20 cellular contexts compared by ENCODE assay signal in genomic region chr1:201925301-201925567, GRCh38. TPM values are rescaled to one million over a fixed set of nuclear protein-coding genes. Genes with fewer than 3 reads are reported as not detected.
DNase-seq lines count a peak whose midpoint lies in the region; ATAC-seq and TF ChIP-seq lines count a peak whose summit lies in the region.
"Had no signal": no experiment of that assay in that cellular context is flagged by ENCODE, and none has a peak within 500 bp of the region (broad histone marks: within the 10 kb centered on the region; RNA-seq: fewer than 3 reads in every experiment).

No MANE protein-coding gene starts in this region.

- no peaks in the 10 kb centered on the region for H3K36me3 Mint-ChIP-seq in natural killer cell treated with Interleukin-12 subunit alpha and Interleukin-12 subunit beta and Interleukin-15 and Interleukin-18, amount 100 ng/mL, for 72 hours

- H3K27me3 ChIP-seq in left ventricle myocardium inferior (ENCODE audit: low read depth) (no peaks in the 10 kb centered on the region), sigmoid colon (no peaks in the 10 kb centered on the region)
- H3K27me3 ChIP-seq: BE2C, MG63, SJSA1 had no signal

- H3K9me3 Mint-ChIP-seq in natural killer cell treated with Interleukin-12 subunit alpha and Interleukin-12 subunit beta and Interleukin-15 and Interleukin-18, amount 100 ng/mL, for 72 hours: no peaks in the 10 kb centered on the region
- H3K9me3 Mint-ChIP-seq: CD4-positive, alpha-beta T cell had no signal

- DNase-seq in left ventricle myocardium inferior (no peak), Right ventricle myocardium superior (no peak), coronary artery (ENCODE audit: low spot score) (no peak), sigmoid colon (no peak), Ammon's horn (ENCODE audit: low spot score) (no peak)
- DNase-seq in natural killer cell treated with Interleukin-12 subunit alpha and Interleukin-12 subunit beta and Interleukin-15 and Interleukin-18, amount 100 ng/mL, for 72 hours (ENCODE audit: low spot score): no peak
- DNase-seq: BE2C; Calu3; CD4-positive, alpha-beta T cell; DMS79 treated with DMSO at 0.1 percent for 48 hours; Karpas-422; MG63; NCI-H1092; NCI-H2107; NCI-H748 treated with DMSO at 0.1 percent for 48 hours; PC-3 had no signal

- no peak overlapping the region for H3K4me3 Mint-ChIP-seq in natural killer cell treated with Interleukin-12 subunit alpha and Interleukin-12 subunit beta and Interleukin-15 and Interleukin-18, amount 100 ng/mL, for 72 hours
- H3K4me3 Mint-ChIP-seq: CD4-positive, alpha-beta T cell had no signal

- H3K27ac ChIP-seq in left ventricle myocardium inferior (replicated peaks): peak overlapping the region; percentile 54
- peak overlapping the region; percentile 60 to 66 for H3K27ac ChIP-seq in coronary artery
- peak overlapping the region; percentile 85 to 97 (median 90) for H3K27ac ChIP-seq in sigmoid colon
- H3K27ac ChIP-seq: 22Rv1, SJSA1 had no signal

- 71 to 73% methylated on average over 2 of the region's 2 CpGs for WGBS in sigmoid colon, 2 donors

- no peaks in the 10 kb centered on the region for H3K9me3 ChIP-seq in left ventricle myocardium inferior (replicated peaks)
- H3K9me3 ChIP-seq in sigmoid colon: no peaks in the 10 kb centered on the region
- H3K9me3 ChIP-seq: BE2C, MG63, SJSA1 had no signal

- H3K27me3 Mint-ChIP-seq in natural killer cell treated with Interleukin-12 subunit alpha and Interleukin-12 subunit beta and Interleukin-15 and Interleukin-18, amount 100 ng/mL, for 72 hours: peaks cover 15% of the 10 kb centered on the region in 2 donors

- TF ChIP-seq CTCF in left ventricle myocardium inferior (IDR thresholded peaks at IDR 0.05; ENCODE audit: borderline replicate concordance) (no peak), coronary artery (IDR thresholded peaks at IDR 0.05) (no peak), sigmoid colon (IDR thresholded peaks at IDR 0.05) (no peak)

- H3K4me3 ChIP-seq in left ventricle myocardium inferior (no peak overlapping the region), coronary artery (no peak overlapping the region), sigmoid colon (no peak overlapping the region)
- H3K4me3 ChIP-seq: MG63, SJSA1 had no signal

- no peaks in the 10 kb centered on the region for H3K4me1 Mint-ChIP-seq in natural killer cell treated with Interleukin-12 subunit alpha and Interleukin-12 subunit beta and Interleukin-15 and Interleukin-18, amount 100 ng/mL, for 72 hours (ENCODE audit: low read depth in 2 of 2)

- intact Hi-C loops in left ventricle myocardium inferior (cut with micrococcal nuclease): no loop called here
- intact Hi-C loops in Right ventricle myocardium superior (cut with DNase I): no loop called here
- intact Hi-C loops in sigmoid colon (cut with DNase I): no loop called here

- H3K27ac Mint-ChIP-seq in natural killer cell treated with Interleukin-12 subunit alpha and Interleukin-12 subunit beta and Interleukin-15 and Interleukin-18, amount 100 ng/mL, for 72 hours: no peak overlapping the region
- H3K27ac Mint-ChIP-seq: CD4-positive, alpha-beta T cell had no signal

- ATAC-seq in Right ventricle myocardium superior (ENCODE audit: poor library complexity) (no peak), HG03025 (IDR thresholded peaks at IDR 0.05; ENCODE audit: low FRiP score, unreplicated experiment) (no peak), HG02610 (IDR thresholded peaks at IDR 0.05; ENCODE audit: unreplicated experiment) (no peak)
- no peak for ATAC-seq in natural killer cell treated with Interleukin-12 subunit alpha and Interleukin-12 subunit beta and Interleukin-15 and Interleukin-18, amount 100 ng/mL, for 72 hours
- ATAC-seq: PC-3 had no signal

- no peak for TF ChIP-seq POLR2A in sigmoid colon (IDR thresholded peaks at IDR 0.05)

- H3K36me3 ChIP-seq in left ventricle myocardium inferior (no peaks in the 10 kb centered on the region), sigmoid colon (peaks cover 0 to 69% (median 22%) of the 10 kb centered on the region in 4 donors)
- H3K36me3 ChIP-seq: BE2C, MG63, SJSA1 had no signal

- TF ChIP-seq EP300 in sigmoid colon (IDR thresholded peaks at IDR 0.05): no peak

- no peaks in the 10 kb centered on the region for H3K4me1 ChIP-seq in left ventricle myocardium inferior
- peaks cover 0 to 91% (median 74%) of the 10 kb centered on the region in 4 donors for H3K4me1 ChIP-seq in sigmoid colon
- H3K4me1 ChIP-seq: BE2C had no signal

RNA-seq across cellular contexts. Expression of gene LMOD1, which starts 21.1 kb away (rescaled TPM):
- total RNA-seq in left ventricle myocardium inferior (9.2 TPM), Right ventricle myocardium superior (9.6 TPM), sigmoid colon (1,000 to 10,000 TPM in 1 of 4 donors, 100 to 1,000 TPM in 3; 633 to 1,011 (median 785) TPM)
- polyA plus RNA-seq in sigmoid colon: 10 to 100 TPM in 2 of 3 donors, 1 to 10 TPM in 1; 4.9 to 75.0 (median 15.6) TPM
- total RNA-seq in natural killer cell treated with Interleukin-12 subunit alpha and Interleukin-12 subunit beta and Interleukin-15 and Interleukin-18, amount 100 ng/mL, for 72 hours: not detected
- total RNA-seq: Calu3; CD4-positive, alpha-beta T cell had no signal

RNA-seq across cellular contexts. Expression of gene TIMM17A, which starts 30.1 kb away (rescaled TPM):
- 87.5 TPM for total RNA-seq in left ventricle myocardium inferior
- total RNA-seq in Right ventricle myocardium superior: 76.5 TPM
- 10 to 100 TPM; 23.3 to 56.7 (median 38.4) TPM for total RNA-seq in sigmoid colon
- polyA plus RNA-seq in sigmoid colon: 10 to 100 TPM; 48.6 to 71.4 (median 57.7) TPM
- 10 to 100 TPM; 81.5 to 89.5 TPM for total RNA-seq in natural killer cell treated with Interleukin-12 subunit alpha and Interleukin-12 subunit beta and Interleukin-15 and Interleukin-18, amount 100 ng/mL, for 72 hours

RNA-seq across cellular contexts. Expression of gene SHISA4, which starts 36.5 kb away (rescaled TPM):
- total RNA-seq in left ventricle myocardium inferior (191 TPM), Right ventricle myocardium superior (162 TPM), sigmoid colon (10 to 100 TPM; 12.7 to 23.7 (median 19.3) TPM)
- polyA plus RNA-seq in sigmoid colon: 1 to 10 TPM; 3.5 to 6.1 (median 3.6) TPM
- total RNA-seq in natural killer cell treated with Interleukin-12 subunit alpha and Interleukin-12 subunit beta and Interleukin-15 and Interleukin-18, amount 100 ng/mL, for 72 hours: 1 to 10 TPM; 2.5 TPM

RNA-seq across cellular contexts. Expression of gene RNPEP, which starts 57.2 kb away (rescaled TPM):
- total RNA-seq in left ventricle myocardium inferior (16.6 TPM), Right ventricle myocardium superior (15.4 TPM), sigmoid colon (10 to 100 TPM; 23.9 to 38.5 (median 32.0) TPM)
- 10 to 100 TPM; 59.1 to 86.5 (median 81.7) TPM for polyA plus RNA-seq in sigmoid colon
- total RNA-seq in natural killer cell treated with Interleukin-12 subunit alpha and Interleukin-12 subunit beta and Interleukin-15 and Interleukin-18, amount 100 ng/mL, for 72 hours: 10 to 100 TPM; 50.1 to 54.3 TPM

Comparison
In these comparisons a context has a peak if more than half of its experiments do, and no peak if none do; other contexts are left out.
1. RNA of gene LMOD1, which starts 21.1 kb away (total RNA-seq): 633 to 1,011 TPM in sigmoid colon; 9.6 TPM in Right ventricle myocardium superior (single experiment), 9.2 TPM in left ventricle myocardium inferior (single experiment) and not detected in natural killer cell treated with Interleukin-12 subunit alpha and Interleukin-12 subunit beta and Interleukin-15 and Interleukin-18, amount 100 ng/mL, for 72 hours; every median in the first group is over 10 times any median in the second.
2. Peak in every context shown above with its lines, with median percentiles within 50 percentile points of each other: H3K27ac ChIP-seq.